In genomic region chr4:48445704-48446103, GRCh38 we compare ENCODE assay signal across 9 cellular contexts. TPM values are rescaled to one million over a fixed set of nuclear protein-coding genes. Genes with fewer than 3 reads are reported as not detected.
A peak's percentile ranks its signal among the peaks of the same experiment; 100 is the strongest.
DNase-seq lines count a peak whose midpoint lies in the region; ATAC-seq and TF ChIP-seq lines count a peak whose summit lies in the region.
"Had no signal": no experiment of that assay in that cellular context is flagged by ENCODE, and none has a peak within 500 bp of the region (broad histone marks: within the 10 kb centered on the region; RNA-seq: fewer than 3 reads in every experiment).

No MANE protein-coding gene starts in this region.

- H3K9me3 ChIP-seq in Peyer's patch: no peaks in the 10 kb centered on the region
- H3K9me3 ChIP-seq in vagina: no peaks in the 10 kb centered on the region

- H3K27ac ChIP-seq in Peyer's patch (no peak overlapping the region), vagina (no peak overlapping the region)

- no peak overlapping the region for H3K4me3 ChIP-seq in Peyer's patch
- H3K4me3 ChIP-seq in vagina: no peak overlapping the region

- H3K27me3 Mint-ChIP-seq in activated CD8-positive, alpha-beta T cell treated with anti-CD3 and anti-CD28 coated beads for 36 hours: peaks cover 1% of the 10 kb centered on the region
- peaks cover 11% of the 10 kb centered on the region for H3K27me3 Mint-ChIP-seq in activated CD8-positive, alpha-beta T cell treated with anti-CD3 and anti-CD28 coated beads, Interleukin-2, amount 10 ng/mL, durations not matched to agents 7 days and 5 days (ENCODE audit: low read depth)
- no peaks in the 10 kb centered on the region for H3K27me3 Mint-ChIP-seq in type B pancreatic cell

- H3K4me1 Mint-ChIP-seq in activated CD8-positive, alpha-beta T cell treated with anti-CD3 and anti-CD28 coated beads for 36 hours (ENCODE audit: low read depth): peaks cover 2% of the 10 kb centered on the region
- no peaks in the 10 kb centered on the region for H3K4me1 Mint-ChIP-seq in activated CD8-positive, alpha-beta T cell treated with anti-CD3 and anti-CD28 coated beads, Interleukin-2, amount 10 ng/mL, durations not matched to agents 7 days and 5 days (ENCODE audit: low read depth)
- no peaks in the 10 kb centered on the region for H3K4me1 Mint-ChIP-seq in type B pancreatic cell (ENCODE audit: unreplicated experiment)

- no peaks in the 10 kb centered on the region for H3K27me3 ChIP-seq in Peyer's patch
- H3K27me3 ChIP-seq in vagina: no peaks in the 10 kb centered on the region

- CTCF ChIA-PET in activated CD8-positive, alpha-beta T cell treated with anti-CD3 and anti-CD28 coated beads for 36 hours (lab: Charles Lee): interaction anchor here (0.8 to 1.9 kb wide), 13 partner anchors 9 to 318 kb away, joined by 3 to 6 read pairs (median 4); no protein-coding TSS in a partner anchor
- CTCF ChIA-PET in activated CD8-positive, alpha-beta T cell treated with anti-CD3 and anti-CD28 coated beads, Interleukin-2, amount 10 ng/mL, durations not matched to agents 7 days and 5 days (lab: Charles Lee): interaction anchor here (0.9 to 1.3 kb wide), 3 partner anchors 8 to 24 kb away, joined by 3 to 6 read pairs (median 4); no protein-coding TSS in a partner anchor

- POLR2A ChIA-PET in activated CD8-positive, alpha-beta T cell treated with anti-CD3 and anti-CD28 coated beads for 36 hours (lab: Charles Lee): no interaction called here
- POLR2A ChIA-PET in activated CD8-positive, alpha-beta T cell treated with anti-CD3 and anti-CD28 coated beads, Interleukin-2, amount 10 ng/mL, durations not matched to agents 7 days and 5 days (lab: Charles Lee): no interaction called here

- intact Hi-C loops in activated CD8-positive, alpha-beta T cell treated with anti-CD3 and anti-CD28 coated beads for 36 hours (cut with micrococcal nuclease): no loop called here
- intact Hi-C loops in vagina (cut with DNase I): no loop called here

- DNase-seq in activated CD8-positive, alpha-beta T cell treated with anti-CD3 and anti-CD28 coated beads for 36 hours: no peak
- DNase-seq in activated CD8-positive, alpha-beta T cell treated with anti-CD3 and anti-CD28 coated beads, Interleukin-2, amount 10 ng/mL, durations not matched to agents 7 days and 5 days: no peak
- DNase-seq in Peyer's patch: no peak
- DNase-seq in foreskin melanocyte: peak; percentile 3
- DNase-seq in type B pancreatic cell (ENCODE audit: extremely low spot score, unreplicated experiment): no peak
- no peak for DNase-seq in activated CD4-positive, alpha-beta T cell treated with anti-CD3 and anti-CD28 coated beads for 1 hour
- no peak for DNase-seq in vagina (ENCODE audit: extremely low spot score in 2 of 2)

- no peaks in the 10 kb centered on the region for H3K36me3 ChIP-seq in Peyer's patch
- no peaks in the 10 kb centered on the region for H3K36me3 ChIP-seq in vagina

- no peaks in the 10 kb centered on the region for H3K36me3 Mint-ChIP-seq in activated CD8-positive, alpha-beta T cell treated with anti-CD3 and anti-CD28 coated beads for 36 hours (ENCODE audit: low read depth)
- no peaks in the 10 kb centered on the region for H3K36me3 Mint-ChIP-seq in activated CD8-positive, alpha-beta T cell treated with anti-CD3 and anti-CD28 coated beads, Interleukin-2, amount 10 ng/mL, durations not matched to agents 7 days and 5 days (ENCODE audit: low read depth)
- H3K36me3 Mint-ChIP-seq in type B pancreatic cell: no peaks in the 10 kb centered on the region

- H3K4me3 Mint-ChIP-seq in activated CD8-positive, alpha-beta T cell treated with anti-CD3 and anti-CD28 coated beads for 36 hours: no peak overlapping the region
- H3K4me3 Mint-ChIP-seq in activated CD8-positive, alpha-beta T cell treated with anti-CD3 and anti-CD28 coated beads, Interleukin-2, amount 10 ng/mL, durations not matched to agents 7 days and 5 days: no peak overlapping the region
- H3K4me3 Mint-ChIP-seq in type B pancreatic cell: no peak overlapping the region

- no peak for TF ChIP-seq POLR2A in Peyer's patch (IDR thresholded peaks at IDR 0.05)
- TF ChIP-seq POLR2A in vagina (IDR thresholded peaks at IDR 0.05): no peak

- H3K4me1 ChIP-seq in Peyer's patch (no peaks in the 10 kb centered on the region), vagina (no peaks in the 10 kb centered on the region)

- no peak for ATAC-seq in activated CD8-positive, alpha-beta T cell treated with anti-CD3 and anti-CD28 coated beads for 36 hours
- ATAC-seq in activated CD8-positive, alpha-beta T cell treated with anti-CD3 and anti-CD28 coated beads, Interleukin-2, amount 10 ng/mL, durations not matched to agents 7 days and 5 days: no peak
- ATAC-seq in HG03521 (IDR thresholded peaks at IDR 0.05; ENCODE audit: unreplicated experiment): no peak

- TF ChIP-seq CTCF in activated CD8-positive, alpha-beta T cell treated with anti-CD3 and anti-CD28 coated beads for 36 hours (IDR thresholded peaks at IDR 0.05): peak; percentile 74
- TF ChIP-seq CTCF in Peyer's patch (IDR thresholded peaks at IDR 0.05): peak in 5 of 6 experiments; percentile 5 to 57 (median 47)
- peak; percentile 80 for TF ChIP-seq CTCF in type B pancreatic cell (conservative IDR thresholded peaks at IDR 0.05)
- TF ChIP-seq CTCF in vagina (IDR thresholded peaks at IDR 0.05): peak in 1 of 3 experiments; percentile 20

- no peaks in the 10 kb centered on the region for H3K9me3 Mint-ChIP-seq in activated CD8-positive, alpha-beta T cell treated with anti-CD3 and anti-CD28 coated beads for 36 hours
- no peaks in the 10 kb centered on the region for H3K9me3 Mint-ChIP-seq in activated CD8-positive, alpha-beta T cell treated with anti-CD3 and anti-CD28 coated beads, Interleukin-2, amount 10 ng/mL, durations not matched to agents 7 days and 5 days (ENCODE audit: insufficient read depth)
- peaks cover 3% of the 10 kb centered on the region for H3K9me3 Mint-ChIP-seq in type B pancreatic cell

- no peak overlapping the region for H3K27ac Mint-ChIP-seq in activated CD8-positive, alpha-beta T cell treated with anti-CD3 and anti-CD28 coated beads for 36 hours
- H3K27ac Mint-ChIP-seq in activated CD8-positive, alpha-beta T cell treated with anti-CD3 and anti-CD28 coated beads, Interleukin-2, amount 10 ng/mL, durations not matched to agents 7 days and 5 days: no peak overlapping the region
- no peak overlapping the region for H3K27ac Mint-ChIP-seq in type B pancreatic cell

RNA-seq across cellular contexts. Expression of gene SLC10A4, which starts 37.4 kb away (rescaled TPM):
- total RNA-seq in activated CD8-positive, alpha-beta T cell treated with anti-CD3 and anti-CD28 coated beads for 36 hours: not detected
- total RNA-seq in activated CD8-positive, alpha-beta T cell treated with anti-CD3 and anti-CD28 coated beads, Interleukin-2, amount 10 ng/mL, durations not matched to agents 7 days and 5 days: not detected
- total RNA-seq in Peyer's patch (not detected), type B pancreatic cell (ENCODE audit: low replicate concordance) (0.99 and 2.8 TPM in 2 replicates), vagina (6.6 TPM)

RNA-seq across cellular contexts. Expression of gene ZAR1, which starts 44.3 kb away (rescaled TPM):
- not detected for total RNA-seq in activated CD8-positive, alpha-beta T cell treated with anti-CD3 and anti-CD28 coated beads for 36 hours
- total RNA-seq in activated CD8-positive, alpha-beta T cell treated with anti-CD3 and anti-CD28 coated beads, Interleukin-2, amount 10 ng/mL, durations not matched to agents 7 days and 5 days: not detected
- total RNA-seq in Peyer's patch (not detected), type B pancreatic cell (ENCODE audit: low replicate concordance) (0.57 TPM in 1 of 2 replicates, not detected in the other), vagina (2.5 TPM)
- total RNA-seq: urinary bladder had no signal
